19 cellular contexts compared by ENCODE assay signal in genomic region chr4:14842964-14843630, GRCh38.
A peak's percentile ranks its signal among the peaks of the same experiment; 100 is the strongest.
DNase-seq lines count a peak whose midpoint lies in the region; ATAC-seq and TF ChIP-seq lines count a peak whose summit lies in the region.
"Had no signal": no experiment of that assay in that cellular context is flagged by ENCODE, and none has a peak within 500 bp of the region (broad histone marks: within the 10 kb centered on the region; RNA-seq: fewer than 3 reads in every experiment).

No MANE protein-coding gene starts in this region.

- POLR2A ChIA-PET in PC-3 (lab: Charles Lee; ENCODE audit: unreplicated experiment) = no interaction called here

- no peaks in the 10 kb centered on the region for H3K36me3 ChIP-seq in PC-3 (ENCODE audit: low read depth, low read length)
- H3K36me3 ChIP-seq: Peyer's patch had no signal

- intact Hi-C loops in PC-3 (cut with micrococcal nuclease) = loop anchor here (5.0 kb wide), 1 partner anchor 159 kb away; the partner anchor contains the start of gene CPEB2

- no peak for TF ChIP-seq CTCF in PC-3 (conservative IDR thresholded peaks at IDR 0.05; ENCODE audit: low read depth, low read length)

- no peaks in the 10 kb centered on the region for H3F3A ChIP-seq in PC-3 (ENCODE audit: low read length, unreplicated experiment)

- H4K20me1 ChIP-seq in PC-3 (ENCODE audit: low read length) = no peaks in the 10 kb centered on the region

- H3K9ac ChIP-seq in PC-3 (ENCODE audit: low read length) = no peak overlapping the region

- H3K36me3 Mint-ChIP-seq in activated naive CD4-positive, alpha-beta T cell treated with anti-CD3 and anti-CD28 coated beads, Interleukin-2, amount 50 U/mL, for 72 hours = peaks cover 4 to 5% of the 10 kb centered on the region in 2 donors
- no peaks in the 10 kb centered on the region for H3K36me3 Mint-ChIP-seq in T-helper 17 cell (ENCODE audit: low read depth)
- no peaks in the 10 kb centered on the region for H3K36me3 Mint-ChIP-seq in stimulated activated effector memory CD8-positive, alpha-beta T cell treated with anti-CD3 and anti-CD28 coated beads, Interleukin-12 subunit alpha, Interleukin-12 subunit beta, amount 100 ng/mL, for 72 hours
- H3K36me3 Mint-ChIP-seq: CD4-positive, CD25-positive, alpha-beta regulatory T cell; IgD-negative memory B cell had no signal

- peak; percentile 67 to 88 for ATAC-seq in activated naive CD4-positive, alpha-beta T cell treated with anti-CD3 and anti-CD28 coated beads, Interleukin-2, amount 50 U/mL, for 72 hours
- ATAC-seq in PC-3 (no peak), T-helper 17 cell (no peak)
- peak; percentile 49 for ATAC-seq in stimulated activated effector memory CD8-positive, alpha-beta T cell treated with anti-CD3 and anti-CD28 coated beads, Interleukin-12 subunit alpha, Interleukin-12 subunit beta, amount 100 ng/mL, for 72 hours

- CTCF ChIA-PET in PC-3 (lab: Charles Lee) = no interaction called here

- no peaks in the 10 kb centered on the region for H3K27me3 Mint-ChIP-seq in T-helper 17 cell
- H3K27me3 Mint-ChIP-seq: CD4-positive, CD25-positive, alpha-beta regulatory T cell had no signal

- H3K27ac Mint-ChIP-seq in activated naive CD4-positive, alpha-beta T cell treated with anti-CD3 and anti-CD28 coated beads, Interleukin-2, amount 50 U/mL, for 72 hours = no peak overlapping the region
- peak overlapping the region; percentile 12 for H3K27ac Mint-ChIP-seq in T-helper 17 cell
- no peak overlapping the region for H3K27ac Mint-ChIP-seq in stimulated activated effector memory CD8-positive, alpha-beta T cell treated with anti-CD3 and anti-CD28 coated beads, Interleukin-12 subunit alpha, Interleukin-12 subunit beta, amount 100 ng/mL, for 72 hours
- H3K27ac Mint-ChIP-seq: IgD-negative memory B cell had no signal

- no TSS peak for BruUV-seq in PC-3 (replicated peaks; lab: Mats Ljungman, UMichigan)

- no peak overlapping the region for H3K4me2 ChIP-seq in PC-3 (ENCODE audit: low read length)

- no peak for DNase-seq in activated naive CD4-positive, alpha-beta T cell treated with anti-CD3 and anti-CD28 coated beads, Interleukin-2, amount 50 U/mL, for 72 hours (ENCODE audit: low spot score in 2 of 2)
- DNase-seq in activated naive CD4-positive, alpha-beta T cell treated with anti-CD3 and anti-CD28 coated beads, Interleukin-2, amount 50 U/mL, for 16 hours = no peak
- no peak for DNase-seq in PC-3
- no peak for DNase-seq in T-helper 17 cell
- DNase-seq in stimulated activated effector memory CD8-positive, alpha-beta T cell treated with anti-CD3 and anti-CD28 coated beads, Interleukin-12 subunit alpha, Interleukin-12 subunit beta, amount 100 ng/mL, for 72 hours (ENCODE audit: low spot score in 2 of 2) = no peak
- DNase-seq in HK-2 (ENCODE audit: unreplicated experiment) = no peak
- DNase-seq in NCI-H526 (lab: John Stamatoyannopoulos, UW) = no peak
- DNase-seq: CD4-positive, CD25-positive, alpha-beta regulatory T cell; EL; GF-D8; MV-4-11; NCI-H1105 treated with DMSO at 0.1 percent for 48 hours; NCI-H2029 treated with DMSO at 0.1 percent for 48 hours; NCI-H226; NCI-H510A treated with DMSO at 0.1 percent for 48 hours; NCI-H774; NK-92 treated with Interleukin-12 subunit alpha and Interleukin-12 subunit beta, amount 100 ng/mL, for 24 hours; Peyer's patch had no signal

- no peak overlapping the region for H3K4me3 Mint-ChIP-seq in T-helper 17 cell
- no peak overlapping the region for H3K4me3 Mint-ChIP-seq in stimulated activated effector memory CD8-positive, alpha-beta T cell treated with anti-CD3 and anti-CD28 coated beads, Interleukin-12 subunit alpha, Interleukin-12 subunit beta, amount 100 ng/mL, for 72 hours
- H3K4me3 Mint-ChIP-seq: CD4-positive, CD25-positive, alpha-beta regulatory T cell; IgD-negative memory B cell had no signal

- no peak overlapping the region for H3K4me3 ChIP-seq in PC-3 (ENCODE audit: low read length)
- H3K4me3 ChIP-seq: Peyer's patch had no signal

- peaks cover 17% of the 10 kb centered on the region for H3K4me1 ChIP-seq in PC-3 (ENCODE audit: insufficient read depth, low read length)

- H3K4me1 Mint-ChIP-seq in T-helper 17 cell = no peaks in the 10 kb centered on the region
- H3K4me1 Mint-ChIP-seq in stimulated activated effector memory CD8-positive, alpha-beta T cell treated with anti-CD3 and anti-CD28 coated beads, Interleukin-12 subunit alpha, Interleukin-12 subunit beta, amount 100 ng/mL, for 72 hours = no peaks in the 10 kb centered on the region
- H3K4me1 Mint-ChIP-seq: CD4-positive, CD25-positive, alpha-beta regulatory T cell had no signal

- no peaks in the 10 kb centered on the region for H3K27me3 ChIP-seq in PC-3 (ENCODE audit: low read length)
- H3K27me3 ChIP-seq: Peyer's patch had no signal

- H3K27ac ChIP-seq in PC-3 (ENCODE audit: low read length) = peak overlapping the region; percentile 71; the same call in 1 of the 2 replicates
- H3K27ac ChIP-seq: Peyer's patch had no signal

- no peak overlapping the region for H2AFZ ChIP-seq in PC-3 (ENCODE audit: low read length)

- H3K9me3 ChIP-seq in PC-3 (ENCODE audit: low read length) (no peaks in the 10 kb centered on the region), T-helper 17 cell (ENCODE audit: control insufficient read depth, low read length, poor library complexity, severe bottlenecking) (no peaks in the 10 kb centered on the region)
- H3K9me3 ChIP-seq: Peyer's patch had no signal

- no peaks in the 10 kb centered on the region for H3K79me2 ChIP-seq in PC-3 (ENCODE audit: low read length)

- H3K9me3 Mint-ChIP-seq in activated naive CD4-positive, alpha-beta T cell treated with anti-CD3 and anti-CD28 coated beads, Interleukin-2, amount 50 U/mL, for 72 hours = peaks cover 4 to 6% of the 10 kb centered on the region in 2 donors
- no peaks in the 10 kb centered on the region for H3K9me3 Mint-ChIP-seq in stimulated activated effector memory CD8-positive, alpha-beta T cell treated with anti-CD3 and anti-CD28 coated beads, Interleukin-12 subunit alpha, Interleukin-12 subunit beta, amount 100 ng/mL, for 72 hours

- H3K9me2 ChIP-seq in PC-3 (replicated peaks; ENCODE audit: low read length) = no peaks in the 10 kb centered on the region

Comparison
In these comparisons a context has a peak if more than half of its experiments do, and no peak if none do; other contexts are left out.
1. ATAC-seq: peak in activated naive CD4-positive, alpha-beta T cell treated with anti-CD3 and anti-CD28 coated beads, Interleukin-2, amount 50 U/mL, for 72 hours (2 of 2) and stimulated activated effector memory CD8-positive, alpha-beta T cell treated with anti-CD3 and anti-CD28 coated beads, Interleukin-12 subunit alpha, Interleukin-12 subunit beta, amount 100 ng/mL, for 72 hours (single experiment); none in PC-3 (single experiment) and T-helper 17 cell (single experiment).